In genomic region chr3:177359601-177360357, GRCh38 we compare ENCODE assay signal across 8 cellular contexts.
DNase-seq lines count a peak whose midpoint lies in the region; ATAC-seq and TF ChIP-seq lines count a peak whose summit lies in the region.

No MANE protein-coding gene starts in this region.

- POLR2A ChIA-PET in CD4-positive, alpha-beta T cell (lab: Charles Lee) = interaction anchor here (0.6 to 10.8 kb wide), 50 partner anchors 10 to 962 kb away, joined by 3 to 523 read pairs (median 4); partner anchors contain the start of gene TBL1XR1
- POLR2A ChIA-PET in activated CD8-positive, alpha-beta T cell treated with anti-CD3 and anti-CD28 coated beads for 36 hours (lab: Charles Lee) = interaction anchor here (0.6 to 5.2 kb wide), 25 partner anchors 11 to 642 kb away, joined by 3 to 111 read pairs (median 4); partner anchors contain the start of gene TBL1XR1

- no peak for TF ChIP-seq CTCF in CD4-positive, alpha-beta T cell (IDR thresholded peaks at IDR 0.05)
- TF ChIP-seq CTCF in activated CD8-positive, alpha-beta T cell treated with anti-CD3 and anti-CD28 coated beads for 36 hours (IDR thresholded peaks at IDR 0.05) = no peak
- TF ChIP-seq CTCF in lower lobe of right lung (IDR thresholded peaks at IDR 0.05) = no peak

- H3K9me3 Mint-ChIP-seq in CD4-positive, alpha-beta T cell = no peaks in the 10 kb centered on the region
- H3K9me3 Mint-ChIP-seq in activated CD8-positive, alpha-beta T cell treated with anti-CD3 and anti-CD28 coated beads for 36 hours = no peaks in the 10 kb centered on the region

- H3K36me3 Mint-ChIP-seq in CD4-positive, alpha-beta T cell (ENCODE audit: low read depth) = peaks cover 18% of the 10 kb centered on the region
- H3K36me3 Mint-ChIP-seq in activated CD8-positive, alpha-beta T cell treated with anti-CD3 and anti-CD28 coated beads for 36 hours (ENCODE audit: low read depth) = no peaks in the 10 kb centered on the region

- peaks cover 55% of the 10 kb centered on the region for H3K4me1 ChIP-seq in lower lobe of right lung

- H3K27ac ChIP-seq in CD4-positive, alpha-beta T cell (ENCODE audit: low read depth, low read length) = peak overlapping the region; percentile 98
- H3K27ac ChIP-seq in lower lobe of right lung = peak overlapping the region; percentile 91

- no peaks in the 10 kb centered on the region for H3K9me3 ChIP-seq in CD4-positive, alpha-beta T cell (ENCODE audit: control insufficient read depth, low read length)
- no peaks in the 10 kb centered on the region for H3K9me3 ChIP-seq in lower lobe of right lung

- ATAC-seq in CD4-positive, alpha-beta T cell (ENCODE audit: poor library complexity) = peak; percentile 86
- ATAC-seq in GM19455 (IDR thresholded peaks at IDR 0.05; ENCODE audit: unreplicated experiment) (peak; percentile 73), lower lobe of right lung (peak; percentile 94 to 96)
- ATAC-seq in activated CD8-positive, alpha-beta T cell treated with anti-CD3 and anti-CD28 coated beads for 36 hours = peak; percentile 75

- H3K27me3 Mint-ChIP-seq in CD4-positive, alpha-beta T cell = peaks cover 13% of the 10 kb centered on the region
- H3K27me3 Mint-ChIP-seq in activated CD8-positive, alpha-beta T cell treated with anti-CD3 and anti-CD28 coated beads for 36 hours = no peaks in the 10 kb centered on the region

- peaks cover 57% of the 10 kb centered on the region for H3K4me1 Mint-ChIP-seq in CD4-positive, alpha-beta T cell (ENCODE audit: low read depth)
- H3K4me1 Mint-ChIP-seq in activated CD8-positive, alpha-beta T cell treated with anti-CD3 and anti-CD28 coated beads for 36 hours (ENCODE audit: low read depth) = peaks cover 53% of the 10 kb centered on the region

- DNase-seq in CD4-positive, alpha-beta T cell = peak; percentile 92 to 98 (median 96)
- DNase-seq in HK-2 (ENCODE audit: unreplicated experiment) = peak; percentile 98
- peak; percentile 97 for DNase-seq in NCI-H82 treated with DMSO at 0.1 percent for 48 hours (lab: John Stamatoyannopoulos, UW; ENCODE audit: unreplicated experiment)
- peak; percentile 96 for DNase-seq in activated CD8-positive, alpha-beta T cell treated with anti-CD3 and anti-CD28 coated beads for 36 hours
- DNase-seq in ecto neural progenitor cell (ENCODE audit: low spot score) = peak; percentile 98
- DNase-seq in lower lobe of right lung = peak; percentile 97
- DNase-seq in stimulated activated CD4-positive, alpha-beta T cell treated with anti-CD3 and anti-CD28 coated beads, TNF-alpha, amount 100 ng/mL, for 1 hour (ENCODE audit: low read depth in 3 of 3, low spot score in 1 of 3) = peak; percentile 92 to 96 (median 94)

- peak overlapping the region; percentile 50 for H3K4me3 ChIP-seq in lower lobe of right lung

- H3K4me3 Mint-ChIP-seq in CD4-positive, alpha-beta T cell = peak overlapping the region; percentile 98
- H3K4me3 Mint-ChIP-seq in activated CD8-positive, alpha-beta T cell treated with anti-CD3 and anti-CD28 coated beads for 36 hours = peak overlapping the region; percentile 65

- intact Hi-C loops in CD4-positive, alpha-beta T cell (cut with DNase I, micrococcal nuclease) = loop anchor here (1.0 to 10.0 kb wide), 14 partner anchors 42 to 965 kb away; partner anchors contain the start of gene TBL1XR1 (in 1 of the 2)
- intact Hi-C loops in activated CD8-positive, alpha-beta T cell treated with anti-CD3 and anti-CD28 coated beads for 36 hours (cut with micrococcal nuclease) = loop anchor here (1.0 to 5.0 kb wide), 5 partner anchors 42 to 309 kb away; no protein-coding TSS in a partner anchor
- intact Hi-C loops in lower lobe of right lung (cut with DNase I) = loop anchor here (5.0 to 10.0 kb wide), 2 partner anchors 162 to 315 kb away; partner anchors contain the start of gene TBL1XR1

- H3K36me3 ChIP-seq in lower lobe of right lung = no peaks in the 10 kb centered on the region

- H3K27ac Mint-ChIP-seq in CD4-positive, alpha-beta T cell = peak overlapping the region; percentile 100
- peak overlapping the region; percentile 96 for H3K27ac Mint-ChIP-seq in activated CD8-positive, alpha-beta T cell treated with anti-CD3 and anti-CD28 coated beads for 36 hours

- CTCF ChIA-PET in CD4-positive, alpha-beta T cell (lab: Charles Lee) = interaction anchor here (0.7 to 5.1 kb wide), 9 partner anchors 158 to 814 kb away, joined by 3 to 25 read pairs (median 5); no protein-coding TSS in a partner anchor
- CTCF ChIA-PET in activated CD8-positive, alpha-beta T cell treated with anti-CD3 and anti-CD28 coated beads for 36 hours (lab: Charles Lee) = interaction anchor here (0.7 to 2.5 kb wide), 5 partner anchors 9 to 308 kb away, joined by 3 to 11 read pairs (median 6); no protein-coding TSS in a partner anchor

- no peaks in the 10 kb centered on the region for H3K27me3 ChIP-seq in CD4-positive, alpha-beta T cell (ENCODE audit: control insufficient read depth, insufficient read depth, low read length)
- no peaks in the 10 kb centered on the region for H3K27me3 ChIP-seq in lower lobe of right lung (ENCODE audit: low read depth)

Comparison
In these comparisons a context has a peak if more than half of its experiments do, and no peak if none do; other contexts are left out.
1. Peak in every context shown above with its lines: DNase-seq, ATAC-seq, H3K4me3 ChIP-seq and H3K27ac ChIP-seq.